11 cellular contexts compared by ENCODE assay signal in genomic region chr10:69338547-69339450, GRCh38.
DNase-seq lines count a peak whose midpoint lies in the region; ATAC-seq, FAIRE-seq and TF ChIP-seq lines count a peak whose summit lies in the region.
"Had no signal": no experiment of that assay in that cellular context is flagged by ENCODE, and none has a peak within 500 bp of the region (broad histone marks: within the 10 kb centered on the region; RNA-seq: fewer than 3 reads in every experiment).

No MANE protein-coding gene starts in this region.

- H3K4me1 ChIP-seq in keratinocyte (ENCODE audit: control insufficient read depth, extremely low read depth, insufficient read depth, low read length): peaks cover 76% of the 10 kb centered on the region

- H3K36me3 ChIP-seq in keratinocyte (ENCODE audit: control insufficient read depth in 2 of 2, extremely low read depth in 1 of 2, insufficient read depth in 2 of 2, low read length in 2 of 2) (peaks cover 5% of the 10 kb centered on the region in 2 experiments), H7 (replicated peaks; ENCODE audit: control insufficient read depth, insufficient read depth, low read length) (peaks cover 3% of the 10 kb centered on the region)

- dilution Hi-C loops in keratinocyte (cut with MboI; ENCODE audit: extremely low pct_ligation_motif_present, low sequenced_read_pairs): no loop called here

- H3K9ac ChIP-seq in keratinocyte (ENCODE audit: control insufficient read depth, extremely low read depth, insufficient read depth, low read length): peak overlapping the region; percentile 67

- intact Hi-C loops in activated CD4-positive, alpha-beta T cell treated with anti-CD3 and anti-CD28 coated beads, Interleukin-2, amount 10 ng/mL, durations not matched to agents 24 days and 14 days (cut with micrococcal nuclease): no loop called here

- no peak overlapping the region for H2AFZ ChIP-seq in keratinocyte (ENCODE audit: control insufficient read depth, low read length)

- FAIRE-seq in keratinocyte (lab: Jason Lieb, UNC): no peak

- no peaks in the 10 kb centered on the region for H3K9me3 Mint-ChIP-seq in activated CD4-positive, alpha-beta T cell treated with anti-CD3 and anti-CD28 coated beads, Interleukin-2, amount 10 ng/mL, durations not matched to agents 24 days and 14 days
- H3K9me3 Mint-ChIP-seq in activated naive CD8-positive, alpha-beta T cell treated with anti-CD3 and anti-CD28 coated beads, Interleukin-2, amount 50 U/mL, for 24 hours: no peaks in the 10 kb centered on the region

- H3K27me3 Mint-ChIP-seq in activated CD4-positive, alpha-beta T cell treated with anti-CD3 and anti-CD28 coated beads, Interleukin-2, amount 10 ng/mL, durations not matched to agents 24 days and 14 days: no peaks in the 10 kb centered on the region
- H3K27me3 Mint-ChIP-seq in activated naive CD8-positive, alpha-beta T cell treated with anti-CD3 and anti-CD28 coated beads, Interleukin-2, amount 50 U/mL, for 24 hours: no peaks in the 10 kb centered on the region

- DNase-seq in activated CD4-positive, alpha-beta T cell treated with anti-CD3 and anti-CD28 coated beads, Interleukin-2, amount 10 ng/mL, durations not matched to agents 24 days and 14 days: no peak
- no peak for DNase-seq in activated CD4-positive, alpha-beta T cell treated with anti-CD3 and anti-CD28 coated beads, Interleukin-2, amount 50 U/mL, for 48 hours
- DNase-seq in activated naive CD8-positive, alpha-beta T cell treated with anti-CD3 and anti-CD28 coated beads, Interleukin-2, amount 50 U/mL, for 24 hours: no peak
- DNase-seq in keratinocyte (ENCODE audit: low read depth, low spot score): no peak
- no peak for DNase-seq in substantia nigra (lab: John Stamatoyannopoulos, UW)
- DNase-seq in H7: no peak
- no peak for DNase-seq in activated CD4-positive, alpha-beta T cell treated with anti-CD3 and anti-CD28 coated beads, Interleukin-2, amount 50 U/mL, for 1 hour
- DNase-seq: AML-193; amygdala; stimulated activated CD4-positive, alpha-beta T cell treated with anti-CD3 and anti-CD28 coated beads, Interleukin-15, amount 100 ng/mL, for 24 hours had no signal

- H3K4me1 Mint-ChIP-seq in activated CD4-positive, alpha-beta T cell treated with anti-CD3 and anti-CD28 coated beads, Interleukin-2, amount 10 ng/mL, durations not matched to agents 24 days and 14 days: peaks cover 57% of the 10 kb centered on the region
- peaks cover 76% of the 10 kb centered on the region for H3K4me1 Mint-ChIP-seq in activated naive CD8-positive, alpha-beta T cell treated with anti-CD3 and anti-CD28 coated beads, Interleukin-2, amount 50 U/mL, for 24 hours

- no peaks in the 10 kb centered on the region for H3K9me3 ChIP-seq in keratinocyte (ENCODE audit: control insufficient read depth, low read depth, low read length)

- H3K4me3 ChIP-seq in keratinocyte (ENCODE audit: control insufficient read depth in 2 of 3, extremely low read depth in 1 of 3, insufficient read depth in 2 of 3, low read depth in 1 of 3, low read length in 3 of 3) (peak overlapping the region in 1 of 3 experiments; percentile 47), H7 (ENCODE audit: insufficient read depth, low read depth, low read length) (no peak overlapping the region)

- H3K36me3 Mint-ChIP-seq in activated CD4-positive, alpha-beta T cell treated with anti-CD3 and anti-CD28 coated beads, Interleukin-2, amount 10 ng/mL, durations not matched to agents 24 days and 14 days (ENCODE audit: low read depth): peaks cover 22% of the 10 kb centered on the region
- peaks cover 19% of the 10 kb centered on the region for H3K36me3 Mint-ChIP-seq in activated naive CD8-positive, alpha-beta T cell treated with anti-CD3 and anti-CD28 coated beads, Interleukin-2, amount 50 U/mL, for 24 hours (ENCODE audit: low read depth)

- H3K4me3 Mint-ChIP-seq in activated CD4-positive, alpha-beta T cell treated with anti-CD3 and anti-CD28 coated beads, Interleukin-2, amount 10 ng/mL, durations not matched to agents 24 days and 14 days: no peak overlapping the region
- H3K4me3 Mint-ChIP-seq in activated naive CD8-positive, alpha-beta T cell treated with anti-CD3 and anti-CD28 coated beads, Interleukin-2, amount 50 U/mL, for 24 hours: no peak overlapping the region

- peak overlapping the region; percentile 57 for H3K27ac Mint-ChIP-seq in activated CD4-positive, alpha-beta T cell treated with anti-CD3 and anti-CD28 coated beads, Interleukin-2, amount 10 ng/mL, durations not matched to agents 24 days and 14 days
- H3K27ac Mint-ChIP-seq in activated naive CD8-positive, alpha-beta T cell treated with anti-CD3 and anti-CD28 coated beads, Interleukin-2, amount 50 U/mL, for 24 hours: peak overlapping the region; percentile 46

- no peak for TF ChIP-seq CTCF in keratinocyte (optimal IDR thresholded peaks at IDR 0.05 in 1 of 3, IDR thresholded peaks at IDR 0.05 in 1 of 3, conservative IDR thresholded peaks at IDR 0.05 in 1 of 3; ENCODE audit: extremely low read depth in 1 of 3, insufficient read depth in 2 of 3, low read length in 3 of 3)

- no peaks in the 10 kb centered on the region for H4K20me1 ChIP-seq in keratinocyte (ENCODE audit: control insufficient read depth, extremely low read depth, insufficient read depth, low read length)

- ATAC-seq in activated naive CD8-positive, alpha-beta T cell treated with anti-CD3 and anti-CD28 coated beads, Interleukin-2, amount 50 U/mL, for 24 hours: no peak
- ATAC-seq in HG02885 (IDR thresholded peaks at IDR 0.05; ENCODE audit: poor library complexity, unreplicated experiment): no peak

- H3K79me2 ChIP-seq in keratinocyte (ENCODE audit: control insufficient read depth, insufficient read depth, low read length): peaks cover 78% of the 10 kb centered on the region

- H3K27ac ChIP-seq in keratinocyte (ENCODE audit: control insufficient read depth, insufficient read depth, low read length): peak overlapping the region; percentile 85
- peak overlapping the region; percentile 56 for H3K27ac ChIP-seq in substantia nigra (ENCODE audit: low read depth, low read length, poor library complexity, severe bottlenecking)

- peak overlapping the region; percentile 89 for H3K4me2 ChIP-seq in keratinocyte (ENCODE audit: control insufficient read depth, extremely low read depth, insufficient read depth, low read depth, low read length)

- H3K9me1 ChIP-seq in keratinocyte (ENCODE audit: control insufficient read depth, extremely low read depth, insufficient read depth, low read length): peaks cover 4% of the 10 kb centered on the region

- H3K27me3 ChIP-seq in keratinocyte (ENCODE audit: control insufficient read depth, extremely low read depth, insufficient read depth, low read length) (no peaks in the 10 kb centered on the region), H7 (ENCODE audit: control insufficient read depth, insufficient read depth, low read length) (no peaks in the 10 kb centered on the region)
